ENCODE assay signal across 17 cellular contexts in the genomic region with DNA sequence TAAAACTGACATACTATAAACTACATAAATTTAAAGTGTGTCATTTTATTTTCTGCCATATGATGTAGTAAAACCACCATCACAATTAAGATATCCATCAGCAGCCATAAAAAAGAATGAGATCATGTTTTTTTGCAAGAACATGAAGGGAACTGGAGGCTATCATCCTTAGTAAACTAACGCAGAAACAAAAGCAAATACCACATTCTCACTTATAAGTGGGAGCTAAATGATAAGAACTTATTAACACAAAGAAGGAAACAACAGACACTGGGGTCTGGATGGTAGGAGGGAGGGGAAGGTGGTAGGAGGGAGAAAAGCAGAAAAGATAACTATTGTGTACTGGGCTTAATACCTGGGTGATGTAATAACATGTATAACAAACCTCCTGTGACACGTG. TPM values are rescaled to one million over a fixed set of nuclear protein-coding genes. Genes with fewer than 3 reads are reported as not detected.
DNase-seq lines count a peak whose midpoint lies in the region; FAIRE-seq and TF ChIP-seq lines count a peak whose summit lies in the region.
"Had no signal": no experiment of that assay in that cellular context is flagged by ENCODE, and none has a peak within 500 bp of the region (broad histone marks: within the 10 kb centered on the region; RNA-seq: fewer than 3 reads in every experiment).

No MANE protein-coding gene starts in this region.

- intact Hi-C loops in uterus (cut with DNase I; ENCODE audit: low total_unique reads) (no loop called here), transverse colon (cut with DNase I; ENCODE audit: low total_unique reads) (no loop called here)

- in situ Hi-C loops in transverse colon (cut with MboI; ENCODE audit: low pct_ligation_motif_present in 1 of 4, low pct_unique_long_range_greater_than_20kb in 1 of 4, low sequenced_read_pairs in 3 of 4), result no loop called here

- peaks cover 5% of the 10 kb centered on the region for H3K4me1 ChIP-seq in endodermal cell (ENCODE audit: control insufficient read depth, insufficient read depth, low read length)
- H3K4me1 ChIP-seq in uterus, result no peaks in the 10 kb centered on the region
- peaks cover 0 to 27% (median 7%) of the 10 kb centered on the region in 4 donors for H3K4me1 ChIP-seq in transverse colon
- H3K4me1 ChIP-seq: BLaER1 had no signal

- H3K27me3 ChIP-seq in endodermal cell (ENCODE audit: control insufficient read depth, insufficient read depth, low read length, poor library complexity, severe bottlenecking) (no peaks in the 10 kb centered on the region), uterus (no peaks in the 10 kb centered on the region), transverse colon (no peaks in the 10 kb centered on the region)
- H3K27me3 ChIP-seq: BLaER1 had no signal

- no peaks in the 10 kb centered on the region for H3K9me3 Mint-ChIP-seq in endodermal cell
- H3K9me3 Mint-ChIP-seq: CD8-positive, alpha-beta T cell; T-cell had no signal

- no peak overlapping the region for H3K27ac Mint-ChIP-seq in endodermal cell
- H3K27ac Mint-ChIP-seq: CD8-positive, alpha-beta T cell; T-cell had no signal

- H3K36me3 Mint-ChIP-seq in endodermal cell (ENCODE audit: low read depth), result peaks cover 33% of the 10 kb centered on the region

- H3K9me3 ChIP-seq in endodermal cell (ENCODE audit: control insufficient read depth, low read length) (no peaks in the 10 kb centered on the region), uterus (no peaks in the 10 kb centered on the region), transverse colon (no peaks in the 10 kb centered on the region)
- H3K9me3 ChIP-seq: BLaER1 had no signal

- H3K9ac ChIP-seq in endodermal cell (ENCODE audit: extremely low read depth, low read length, poor library complexity, severe bottlenecking), result no peak overlapping the region
- H3K9ac ChIP-seq: BLaER1 had no signal

- H3K4me3 ChIP-seq in endodermal cell (ENCODE audit: low read length) (peak overlapping the region; percentile 70), uterus (no peak overlapping the region), transverse colon (no peak overlapping the region)
- H3K4me3 ChIP-seq: BLaER1 had no signal

- H3K4me3 Mint-ChIP-seq in endodermal cell, result no peak overlapping the region
- H3K4me3 Mint-ChIP-seq: CD8-positive, alpha-beta T cell; T-cell had no signal

- no peak for FAIRE-seq in GM19239 (lab: Jason Lieb, UNC)

- TF ChIP-seq POLR2A in uterus (IDR thresholded peaks at IDR 0.05) (no peak), transverse colon (IDR thresholded peaks at IDR 0.05) (no peak)

- DNase-seq in GM04504 (ENCODE audit: low read depth) (peak; percentile 59), M059J (ENCODE audit: low read depth) (peak; percentile 10), endodermal cell (no peak), uterus (no peak), DMS114 treated with DMSO at 0.1 percent for 48 hours (lab: John Stamatoyannopoulos, UW; ENCODE audit: unreplicated experiment) (no peak), GM19239 (ENCODE audit: insufficient read length, low spot score) (no peak), transverse colon (no peak)
- DNase-seq: CD8-positive, alpha-beta T cell; DND-41; GF-D8; HCEC 1CT; KBM-7; NCI-H1436; NCI-H2081 treated with DMSO at 0.1 percent for 48 hours; NCI-H524; T-cell had no signal

- no peak for TF ChIP-seq EP300 in transverse colon (IDR thresholded peaks at IDR 0.05; ENCODE audit: low read depth)

- TF ChIP-seq CTCF in endodermal cell (conservative IDR thresholded peaks at IDR 0.05), result no peak
- no peak for TF ChIP-seq CTCF in uterus (IDR thresholded peaks at IDR 0.05)
- no peak for TF ChIP-seq CTCF in transverse colon (IDR thresholded peaks at IDR 0.05)

- 67 to 69% methylated on average over 1 to 2 of the region's 2 CpGs for WGBS in endodermal cell (ENCODE audit: insufficient coverage in 1 of 2, insufficient read length in 1 of 2), 2 experiments
- WGBS in transverse colon (ENCODE audit: low coverage in 1 of 2), 2 donors, result 39 to 59% methylated on average over 2 of the region's 2 CpGs

- H3K27ac ChIP-seq in endodermal cell (ENCODE audit: low read depth, low read length) (no peak overlapping the region), uterus (peak overlapping the region; percentile 34 to 41), transverse colon (no peak overlapping the region)
- H3K27ac ChIP-seq: BLaER1 had no signal

- H3K27me3 Mint-ChIP-seq in endodermal cell (ENCODE audit: insufficient read depth), result no peaks in the 10 kb centered on the region
- H3K27me3 Mint-ChIP-seq: T-cell had no signal

- peaks cover 74% of the 10 kb centered on the region for H3K36me3 ChIP-seq in endodermal cell (ENCODE audit: control insufficient read depth, insufficient read depth, low read length)
- H3K36me3 ChIP-seq in uterus, result no peaks in the 10 kb centered on the region
- peaks cover 0 to 12% (median 4%) of the 10 kb centered on the region in 4 donors for H3K36me3 ChIP-seq in transverse colon

- peaks cover 37% of the 10 kb centered on the region for H3K4me1 Mint-ChIP-seq in endodermal cell
- H3K4me1 Mint-ChIP-seq: T-cell had no signal

RNA-seq across cellular contexts. Expression of gene CCDC14, which starts 24.6 kb away (rescaled TPM):
- 42.8 and 59.8 TPM in 2 replicates for total RNA-seq in M059J (2014; rRNA removed; shearing (Covaris generic))
- total RNA-seq in endodermal cell, result 10 to 100 TPM; 88.3 to 99.4 TPM
- 121 TPM for polyA plus RNA-seq in endodermal cell (2013, experiment 1 of 2)
- polyA plus RNA-seq in endodermal cell (2013, experiment 2 of 2), result 111 TPM
- total RNA-seq in uterus, result 10 to 100 TPM; 12.3 to 98.4 (median 63.0) TPM
- 100 to 1,000 TPM in 3 of 4 donors, 10 to 100 TPM in 1; 93.1 to 117 (median 110) TPM for total RNA-seq in transverse colon

RNA-seq across cellular contexts. Expression of gene MYLK, which starts 52.3 kb away (rescaled TPM):
- 173 and 262 TPM in 2 replicates for total RNA-seq in M059J (2014; rRNA removed; shearing (Covaris generic))
- total RNA-seq in endodermal cell, result 1 to 10 TPM; 4.7 to 6.6 TPM
- 9.0 TPM for polyA plus RNA-seq in endodermal cell (2013, experiment 1 of 2)
- polyA plus RNA-seq in endodermal cell (2013, experiment 2 of 2), result 9.1 TPM
- total RNA-seq in uterus, result 1,000 to 10,000 TPM in 1 of 4 donors, 100 to 1,000 TPM in 3; 420 to 1,252 (median 768) TPM
- total RNA-seq in transverse colon, result 100 to 1,000 TPM; 230 to 527 (median 349) TPM
- total RNA-seq: CD8-positive, alpha-beta T cell had no signal

RNA-seq across cellular contexts. Expression of gene ROPN1, which starts 55.5 kb away (rescaled TPM):
- total RNA-seq in M059J (2014; rRNA removed; shearing (Covaris generic)), result not detected in 2 replicates
- not detected for total RNA-seq in endodermal cell
- not detected for polyA plus RNA-seq in endodermal cell (2013, experiment 1 of 2)
- polyA plus RNA-seq in endodermal cell (2013, experiment 2 of 2), result not detected
- not detected for total RNA-seq in uterus
- total RNA-seq in transverse colon, result 1 to 10 TPM in 3 of 4 donors, not detected in 1; 1.9 to 3.4 (median 3.0) TPM
- total RNA-seq: CD8-positive, alpha-beta T cell; T-cell had no signal

Comparison
In these comparisons a context has a peak if more than half of its experiments do, and no peak if none do; other contexts are left out.
1. DNase-seq: peak in GM04504 (single experiment) and M059J (single experiment); none in endodermal cell (single experiment), uterus (0 of 2), DMS114 treated with DMSO at 0.1 percent for 48 hours (single experiment), GM19239 (single experiment) and transverse colon (single experiment).
2. H3K27ac ChIP-seq: peak in uterus (2 of 2); none in endodermal cell (single experiment) and transverse colon (0 of 4).
3. RNA of gene MYLK, which starts 52.3 kb away (total RNA-seq): 420 to 1,252 TPM in uterus, 230 to 527 TPM in transverse colon and 173 to 262 TPM in M059J; 4.7 to 6.6 TPM in endodermal cell; every median in the first group is over 10 times any median in the second.